1 cellular context compared by ENCODE assay signal in the genomic region with DNA sequence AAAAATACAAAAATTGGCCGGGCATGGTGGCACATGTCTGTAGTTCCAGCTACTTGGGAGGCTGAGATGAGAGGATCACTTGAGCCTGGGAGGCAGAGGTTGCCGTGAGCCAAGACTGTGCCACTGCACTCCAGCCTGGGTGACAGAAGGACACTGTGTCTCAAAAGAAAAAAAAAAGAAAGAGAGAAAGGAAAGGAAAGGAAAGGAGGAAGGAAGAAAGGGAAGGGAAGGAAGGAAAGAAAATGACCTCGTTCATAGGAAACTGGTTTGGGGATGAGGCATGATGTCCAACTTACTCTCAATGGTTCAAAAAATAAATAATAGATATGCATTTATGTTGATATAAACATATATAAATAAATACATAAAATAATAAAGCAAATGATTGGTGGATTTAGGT.
TF ChIP-seq lines count a peak whose summit lies in the region.

No MANE protein-coding gene starts in this region.

TF ChIP-seq in HEK293, 187 proteins besides CTCF, POLR2A, EP300 and RAD21 (continued from another document):
- no peak for TF ChIP-seq ZNF707 (tag by site-specific recombination; IDR thresholded peaks at IDR 0.05)
